Comparison of ENCODE assay signal across 8 cellular contexts in the genomic region with DNA sequence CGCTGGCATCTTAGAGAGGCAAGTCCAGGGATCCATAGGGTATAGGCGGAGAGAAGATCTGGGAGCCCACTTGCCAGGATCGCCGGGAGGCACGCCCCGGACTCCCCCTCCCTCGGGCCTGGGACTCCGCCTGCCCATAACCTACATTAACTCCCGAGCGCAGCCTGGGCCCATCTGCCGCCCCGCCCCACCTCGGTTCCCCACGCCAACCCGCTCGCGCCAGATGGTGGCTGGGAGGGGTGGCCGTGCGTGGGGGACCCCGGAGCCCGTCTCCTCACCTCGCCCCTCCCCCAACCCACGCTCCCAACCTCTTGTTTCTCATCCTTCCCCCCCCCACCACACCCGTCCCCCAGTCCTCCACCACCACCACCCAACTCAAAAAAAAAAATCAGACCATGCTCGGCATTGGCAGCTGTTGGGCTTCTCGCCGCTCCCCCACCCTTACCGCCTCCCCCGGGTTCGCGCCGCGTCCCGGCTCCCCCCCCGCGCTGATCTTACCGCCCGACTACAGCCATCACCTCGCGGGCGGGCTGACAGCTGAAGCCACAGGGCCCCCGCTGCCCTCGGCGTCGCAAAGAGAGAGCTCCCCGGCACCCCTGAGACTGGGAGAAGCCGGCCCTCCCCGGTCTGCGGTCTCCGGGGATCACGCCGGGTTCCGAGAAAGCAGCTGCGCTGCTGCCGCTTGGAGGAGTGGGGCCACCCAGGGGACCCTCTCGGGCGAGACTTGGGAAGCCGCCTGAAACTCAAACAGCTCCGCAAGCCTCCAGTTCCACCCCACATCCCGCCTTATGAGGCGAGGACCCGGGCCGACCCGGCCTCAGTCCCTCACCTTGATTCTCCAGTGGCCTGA. TPM values are rescaled to one million over a fixed set of nuclear protein-coding genes. Genes with fewer than 3 reads are reported as not detected.
DNase-seq lines count a peak whose midpoint lies in the region; ATAC-seq lines count a peak whose summit lies in the region.

No MANE protein-coding gene starts in this region.

- H3K4me1 ChIP-seq in iPS-20b (ENCODE audit: insufficient read depth, low read length) (peaks cover 5% of the 10 kb centered on the region; the same call in 1 of the 2 replicates), urinary bladder (ENCODE audit: insufficient read depth) (peaks cover 2% of the 10 kb centered on the region)

- peak; percentile 11 for ATAC-seq in activated CD8-positive, alpha-beta T cell treated with anti-CD3 and anti-CD28 coated beads, Interleukin-2, amount 10 ng/mL, durations not matched to agents 7 days and 5 days

- peaks cover 100% of the 10 kb centered on the region for H3K27me3 ChIP-seq in iPS-20b (ENCODE audit: insufficient read depth, low read length)

- POLR2A ChIA-PET in activated CD8-positive, alpha-beta T cell treated with anti-CD3 and anti-CD28 coated beads, Interleukin-2, amount 10 ng/mL, durations not matched to agents 7 days and 5 days (lab: Charles Lee), result no interaction called here

- H3K27ac Mint-ChIP-seq in activated CD8-positive, alpha-beta T cell treated with anti-CD3 and anti-CD28 coated beads, Interleukin-2, amount 10 ng/mL, durations not matched to agents 7 days and 5 days, result no peak overlapping the region

- peaks cover 76% of the 10 kb centered on the region for H3K27me3 Mint-ChIP-seq in activated CD8-positive, alpha-beta T cell treated with anti-CD3 and anti-CD28 coated beads, Interleukin-2, amount 10 ng/mL, durations not matched to agents 7 days and 5 days (ENCODE audit: low read depth)

- H3K9ac ChIP-seq in iPS-20b (ENCODE audit: low read depth, low read length), result no peak overlapping the region

- H3K9me3 Mint-ChIP-seq in activated CD8-positive, alpha-beta T cell treated with anti-CD3 and anti-CD28 coated beads, Interleukin-2, amount 10 ng/mL, durations not matched to agents 7 days and 5 days (ENCODE audit: insufficient read depth), result no peaks in the 10 kb centered on the region

- 5% methylated on average over 64 of the region's 64 CpGs for WGBS in urinary bladder

- peak; percentile 13 for DNase-seq in stimulated activated CD4-positive, alpha-beta T cell treated with anti-CD3 and anti-CD28 coated beads, Interleukin-12 subunit alpha, Interleukin-12 subunit beta, amount 100 ng/mL, for 4 hours
- no peak for DNase-seq in stimulated activated CD4-positive, alpha-beta T cell treated with anti-CD3 and anti-CD28 coated beads, Interleukin-4, amount 100 ng/mL, for 1 hour
- DNase-seq in activated CD8-positive, alpha-beta T cell treated with anti-CD3 and anti-CD28 coated beads, Interleukin-2, amount 10 ng/mL, durations not matched to agents 7 days and 5 days, result no peak
- no peak for DNase-seq in DMS153 (lab: John Stamatoyannopoulos, UW)
- no peak for DNase-seq in H4 (ENCODE audit: low spot score)
- no peak for DNase-seq in NCI-H187 treated with DMSO at 0.1 percent for 48 hours (lab: John Stamatoyannopoulos, UW)

- H3K4me3 Mint-ChIP-seq in activated CD8-positive, alpha-beta T cell treated with anti-CD3 and anti-CD28 coated beads, Interleukin-2, amount 10 ng/mL, durations not matched to agents 7 days and 5 days, result peak overlapping the region; percentile 38

- H3K36me3 ChIP-seq in iPS-20b (ENCODE audit: insufficient read depth, low read depth, low read length) (no peaks in the 10 kb centered on the region), urinary bladder (ENCODE audit: insufficient read depth) (no peaks in the 10 kb centered on the region)

- H3K4me1 Mint-ChIP-seq in activated CD8-positive, alpha-beta T cell treated with anti-CD3 and anti-CD28 coated beads, Interleukin-2, amount 10 ng/mL, durations not matched to agents 7 days and 5 days (ENCODE audit: low read depth), result peaks cover 57% of the 10 kb centered on the region

- H3K4me3 ChIP-seq in iPS-20b (ENCODE audit: low read length), result peak overlapping the region; percentile 70; the same call in 1 of the 2 replicates
- peak overlapping the region; percentile 41 for H3K4me3 ChIP-seq in urinary bladder (ENCODE audit: low read depth, low read length)

- no peaks in the 10 kb centered on the region for H3K36me3 Mint-ChIP-seq in activated CD8-positive, alpha-beta T cell treated with anti-CD3 and anti-CD28 coated beads, Interleukin-2, amount 10 ng/mL, durations not matched to agents 7 days and 5 days (ENCODE audit: low read depth)

- CTCF ChIA-PET in activated CD8-positive, alpha-beta T cell treated with anti-CD3 and anti-CD28 coated beads, Interleukin-2, amount 10 ng/mL, durations not matched to agents 7 days and 5 days (lab: Charles Lee), result interaction anchor here (1.0 to 10.5 kb wide), 3 partner anchors 14 to 69 kb away, joined by 3 to 97 read pairs (median 75); no protein-coding TSS in a partner anchor

- H3K27ac ChIP-seq in iPS-20b (ENCODE audit: low read length) (no peak overlapping the region), urinary bladder (ENCODE audit: low read depth) (no peak overlapping the region)

- no peaks in the 10 kb centered on the region; the same call in 1 of the 2 replicates for H3K9me3 ChIP-seq in iPS-20b (ENCODE audit: insufficient read depth, low read depth, low read length)

RNA-seq across cellular contexts. Expression of a gene that starts 1.4 kb away (rescaled TPM):
- total RNA-seq in activated CD8-positive, alpha-beta T cell treated with anti-CD3 and anti-CD28 coated beads, Interleukin-2, amount 10 ng/mL, durations not matched to agents 7 days and 5 days, result not detected
- total RNA-seq in urinary bladder, result 11.8 TPM
- 11.2 TPM for polyA plus RNA-seq in urinary bladder
- 0.10 TPM in 1 of 2 replicates, not detected in the other for total RNA-seq in H4 (2014; rRNA removed; shearing (Covaris generic))

RNA-seq across cellular contexts. Expression of a gene that starts 25.5 kb away (rescaled TPM):
- 1 to 10 TPM; 8.3 to 8.9 TPM for total RNA-seq in activated CD8-positive, alpha-beta T cell treated with anti-CD3 and anti-CD28 coated beads, Interleukin-2, amount 10 ng/mL, durations not matched to agents 7 days and 5 days
- total RNA-seq in urinary bladder, result 0.42 TPM
- 1.8 TPM for polyA plus RNA-seq in urinary bladder
- 28.0 and 35.4 TPM in 2 replicates for total RNA-seq in H4 (2014; rRNA removed; shearing (Covaris generic))

RNA-seq across cellular contexts. Expression of a gene that starts 33.5 kb away (rescaled TPM):
- 10 to 100 TPM; 17.8 to 18.4 TPM for total RNA-seq in activated CD8-positive, alpha-beta T cell treated with anti-CD3 and anti-CD28 coated beads, Interleukin-2, amount 10 ng/mL, durations not matched to agents 7 days and 5 days
- 15.1 TPM for total RNA-seq in urinary bladder
- 19.3 TPM for polyA plus RNA-seq in urinary bladder
- 13.3 and 18.5 TPM in 2 replicates for total RNA-seq in H4 (2014; rRNA removed; shearing (Covaris generic))

RNA-seq across cellular contexts. Expression of a gene that starts 53.7 kb away (rescaled TPM):
- total RNA-seq in activated CD8-positive, alpha-beta T cell treated with anti-CD3 and anti-CD28 coated beads, Interleukin-2, amount 10 ng/mL, durations not matched to agents 7 days and 5 days, result not detected
- 9.3 TPM for total RNA-seq in urinary bladder
- polyA plus RNA-seq in urinary bladder, result 4.0 TPM
- 0.41 TPM in 1 of 2 replicates, not detected in the other for total RNA-seq in H4 (2014; rRNA removed; shearing (Covaris generic))

Comparison
In these comparisons a context has a peak if more than half of its experiments do, and no peak if none do; other contexts are left out.
1. RNA of a gene that starts 1.4 kb away (total RNA-seq): 11.8 TPM in urinary bladder (single experiment); 0.10 TPM in H4 and not detected in activated CD8-positive, alpha-beta T cell treated with anti-CD3 and anti-CD28 coated beads, Interleukin-2, amount 10 ng/mL, durations not matched to agents 7 days and 5 days; every median in the first group is over 10 times any median in the second.